1 cellular context compared by ENCODE assay signal in the genomic region with DNA sequence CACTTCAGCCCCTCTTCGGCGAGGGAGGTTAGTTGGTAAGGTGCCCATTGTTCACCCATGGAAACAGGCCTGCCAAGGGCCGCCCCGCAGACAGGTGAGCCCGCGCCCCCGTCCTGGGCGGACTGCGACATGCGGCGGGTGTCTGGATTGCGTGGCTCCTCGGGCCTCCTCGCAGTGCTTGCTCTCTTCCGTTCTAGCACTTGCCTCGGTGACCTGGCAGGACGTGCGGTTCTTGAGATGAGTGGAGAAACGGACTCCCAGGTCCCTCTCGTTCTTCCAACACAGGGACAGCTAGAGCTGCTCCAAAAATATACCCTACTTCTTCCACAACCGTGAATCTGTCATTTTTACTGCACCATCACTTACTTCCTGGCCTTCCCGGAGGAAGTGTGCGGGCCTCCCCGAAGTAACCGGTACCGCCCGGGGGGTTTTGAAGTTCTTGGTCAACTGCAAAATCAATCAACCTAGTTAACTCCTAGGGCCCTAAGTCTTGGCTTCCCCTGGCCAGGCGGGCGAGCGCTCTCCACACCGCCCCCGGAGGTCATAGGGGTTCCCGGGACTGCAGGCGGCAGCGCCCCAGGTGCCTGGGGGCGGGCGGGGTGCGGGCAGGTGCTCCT.
TF ChIP-seq lines count a peak whose summit lies in the region.

No MANE protein-coding gene starts in this region.

TF ChIP-seq in GM23338, 12 proteins besides CTCF, POLR2A, EP300 and RAD21 (continued from another document):
- TF ChIP-seq ZNF462 (CRISPR knock-in tag; IDR thresholded peaks at IDR 0.05) (no peak), ETS1 (IDR thresholded peaks at IDR 0.05) (no peak), POLR2AphosphoS5 (IDR thresholded peaks at IDR 0.05; ENCODE audit: low read depth) (no peak)
